In the genomic region with DNA sequence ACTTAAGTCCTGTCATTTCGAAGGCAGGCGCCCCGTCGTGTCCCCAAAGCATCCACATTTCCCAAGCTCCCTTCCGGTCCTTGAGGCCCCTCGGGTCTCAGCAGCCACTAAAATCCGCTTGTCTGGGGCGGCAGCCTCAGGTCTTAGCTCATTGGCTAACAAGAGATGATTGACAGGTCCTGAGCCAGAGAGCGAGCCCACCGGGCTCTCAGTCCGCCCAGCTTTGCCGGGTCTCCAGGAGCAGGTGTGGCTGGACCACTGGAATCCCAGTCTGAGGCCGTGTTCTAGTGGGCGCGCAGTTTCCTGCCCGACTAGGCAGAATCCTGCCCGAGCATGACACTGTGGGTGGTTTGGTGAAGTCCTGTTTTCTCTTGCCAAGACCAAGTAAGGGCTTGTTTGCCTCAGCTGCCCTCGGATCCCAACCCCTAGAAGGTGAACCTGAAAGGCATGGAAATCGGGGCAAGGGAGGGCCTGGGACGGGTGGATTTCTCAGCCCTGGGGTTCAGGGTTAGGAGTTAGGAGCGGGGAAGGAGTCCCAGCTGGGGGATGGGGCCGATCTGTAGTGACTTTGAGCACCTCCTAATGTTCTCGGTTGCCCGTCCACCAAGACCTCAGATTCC, we compare ENCODE assay signal across 19 cellular contexts. TPM values are rescaled to one million over a fixed set of nuclear protein-coding genes. Genes with fewer than 3 reads are reported as not detected.
DNase-seq lines count a peak whose midpoint lies in the region; ATAC-seq and TF ChIP-seq lines count a peak whose summit lies in the region.
"Had no signal": no experiment of that assay in that cellular context is flagged by ENCODE, and none has a peak within 500 bp of the region (broad histone marks: within the 10 kb centered on the region; RNA-seq: fewer than 3 reads in every experiment).

No MANE protein-coding gene starts in this region.

- peaks cover 35% of the 10 kb centered on the region for H3K36me3 Mint-ChIP-seq in endodermal cell (ENCODE audit: low read depth)
- no peaks in the 10 kb centered on the region for H3K36me3 Mint-ChIP-seq in neural crest cell (ENCODE audit: low read depth)
- no peaks in the 10 kb centered on the region for H3K36me3 Mint-ChIP-seq in T-helper 2 cell treated with Interferon-gamma antibody and Interleukin-4, amounts not matched to agents 5 μg/mL and 100 μg/mL, for 36 hours (ENCODE audit: low read depth)

- no peaks in the 10 kb centered on the region for H3K9me3 ChIP-seq in endodermal cell (ENCODE audit: control insufficient read depth, low read length)
- H3K9me3 ChIP-seq: neutrophil, right atrium auricular region had no signal

- H3K4me3 Mint-ChIP-seq in endodermal cell (no peak overlapping the region), neural crest cell (no peak overlapping the region)
- H3K4me3 Mint-ChIP-seq in T-helper 2 cell treated with Interferon-gamma antibody and Interleukin-4, amounts not matched to agents 5 μg/mL and 100 μg/mL, for 36 hours = no peak overlapping the region
- H3K4me3 Mint-ChIP-seq: activated B cell treated with CpG ODN at 0.5 μM for 24 hours; T-helper 1 cell treated with Interleukin-12 subunit alpha and Interleukin-12 subunit beta and Interleukin-4 antibody, amounts not matched to agents 30 μg/mL and 1 μg/mL, for 36 hours had no signal

- no peak for ATAC-seq in HG03378 (IDR thresholded peaks at IDR 0.05; ENCODE audit: unreplicated experiment)

- H3K27me3 ChIP-seq in H7 (ENCODE audit: control insufficient read depth, insufficient read depth, low read length) (no peaks in the 10 kb centered on the region), endodermal cell (ENCODE audit: control insufficient read depth, insufficient read depth, low read length, poor library complexity, severe bottlenecking) (no peaks in the 10 kb centered on the region)
- H3K27me3 ChIP-seq: neutrophil, right atrium auricular region had no signal

- no peaks in the 10 kb centered on the region for H3K4me1 ChIP-seq in endodermal cell (ENCODE audit: control insufficient read depth, insufficient read depth, low read length)
- H3K4me1 ChIP-seq: right atrium auricular region had no signal

- H3K9me3 Mint-ChIP-seq in endodermal cell (no peaks in the 10 kb centered on the region), neural crest cell (no peaks in the 10 kb centered on the region)
- H3K9me3 Mint-ChIP-seq in T-helper 2 cell treated with Interferon-gamma antibody and Interleukin-4, amounts not matched to agents 5 μg/mL and 100 μg/mL, for 36 hours = no peaks in the 10 kb centered on the region
- H3K9me3 Mint-ChIP-seq: activated B cell treated with CpG ODN at 0.5 μM for 24 hours; T-helper 1 cell treated with Interleukin-12 subunit alpha and Interleukin-12 subunit beta and Interleukin-4 antibody, amounts not matched to agents 30 μg/mL and 1 μg/mL, for 36 hours had no signal

- H3K27ac ChIP-seq in endodermal cell (ENCODE audit: low read depth, low read length) = no peak overlapping the region
- H3K27ac ChIP-seq: GM23248, neutrophil, right atrium auricular region had no signal

- DNase-seq in H7 (peak; percentile 95), NCI-H2227 (lab: John Stamatoyannopoulos, UW; ENCODE audit: unreplicated experiment) (peak; percentile 92), endodermal cell (peak; percentile 90), neural crest cell (ENCODE audit: low read depth, low spot score) (no peak), NOMO-1 treated with DMSO at 0.1 percent for 48 hours (lab: John Stamatoyannopoulos, UW; ENCODE audit: unreplicated experiment) (no peak)
- no peak for DNase-seq in T-helper 2 cell treated with Interferon-gamma antibody and Interleukin-4, amounts not matched to agents 5 μg/mL and 100 μg/mL, for 36 hours (ENCODE audit: low spot score)
- DNase-seq in stimulated activated CD4-positive, alpha-beta T cell treated with anti-CD3 and anti-CD28 coated beads, Interleukin-15, amount 100 ng/mL, for 24 hours = no peak
- DNase-seq: activated B cell treated with CpG ODN at 0.5 μM for 24 hours, activated gamma-delta T cell, COR-L47, GF-D8, GM23248, mesenchymal stem cell, NCI-H187, NCI-H526 had no signal

- H3K27me3 Mint-ChIP-seq in endodermal cell (ENCODE audit: insufficient read depth) (no peaks in the 10 kb centered on the region), neural crest cell (ENCODE audit: low read depth) (no peaks in the 10 kb centered on the region)
- no peaks in the 10 kb centered on the region for H3K27me3 Mint-ChIP-seq in T-helper 2 cell treated with Interferon-gamma antibody and Interleukin-4, amounts not matched to agents 5 μg/mL and 100 μg/mL, for 36 hours (ENCODE audit: low read depth)
- H3K27me3 Mint-ChIP-seq: activated B cell treated with CpG ODN at 0.5 μM for 24 hours had no signal

- TF ChIP-seq CTCF in endodermal cell (conservative IDR thresholded peaks at IDR 0.05) (no peak), neural crest cell (conservative IDR thresholded peaks at IDR 0.05) (no peak)

- H3K4me1 Mint-ChIP-seq in endodermal cell (no peaks in the 10 kb centered on the region), neural crest cell (peaks cover 9% of the 10 kb centered on the region)
- H3K4me1 Mint-ChIP-seq in T-helper 2 cell treated with Interferon-gamma antibody and Interleukin-4, amounts not matched to agents 5 μg/mL and 100 μg/mL, for 36 hours (ENCODE audit: low read depth) = no peaks in the 10 kb centered on the region
- H3K4me1 Mint-ChIP-seq: activated B cell treated with CpG ODN at 0.5 μM for 24 hours had no signal

- H3K4me3 ChIP-seq in H7 (ENCODE audit: insufficient read depth, low read depth, low read length) (no peak overlapping the region), endodermal cell (ENCODE audit: low read length) (no peak overlapping the region)
- H3K4me3 ChIP-seq: GM23248, right atrium auricular region had no signal

- WGBS in endodermal cell (ENCODE audit: insufficient coverage in 1 of 2, insufficient read length in 1 of 2), 2 experiments = 93 to 95% methylated on average over 19 to 24 of the region's 24 CpGs

- H3K27ac Mint-ChIP-seq in endodermal cell (no peak overlapping the region), neural crest cell (ENCODE audit: unreplicated experiment) (peak overlapping the region; percentile 19)
- no peak overlapping the region for H3K27ac Mint-ChIP-seq in T-helper 2 cell treated with Interferon-gamma antibody and Interleukin-4, amounts not matched to agents 5 μg/mL and 100 μg/mL, for 36 hours
- H3K27ac Mint-ChIP-seq: activated B cell treated with CpG ODN at 0.5 μM for 24 hours; T-helper 1 cell treated with Interleukin-12 subunit alpha and Interleukin-12 subunit beta and Interleukin-4 antibody, amounts not matched to agents 30 μg/mL and 1 μg/mL, for 36 hours had no signal

- H3K36me3 ChIP-seq in H7 (replicated peaks; ENCODE audit: control insufficient read depth, insufficient read depth, low read length) (no peaks in the 10 kb centered on the region), endodermal cell (ENCODE audit: control insufficient read depth, insufficient read depth, low read length) (peaks cover 47% of the 10 kb centered on the region)
- H3K36me3 ChIP-seq: neutrophil, right atrium auricular region had no signal

- H3K9ac ChIP-seq in endodermal cell (ENCODE audit: extremely low read depth, low read length, poor library complexity, severe bottlenecking) = no peak overlapping the region
- H3K9ac ChIP-seq: GM23248 had no signal

RNA-seq across cellular contexts. Expression of a gene that starts 42.8 kb away (rescaled TPM):
- 57.8 and 80.5 TPM in 2 replicates for total RNA-seq in H7 (2014; rRNA removed; shearing (Covaris generic))
- total RNA-seq in endodermal cell (100 to 1,000 TPM; 103 to 165 TPM), neural crest cell (28.2 and 30.7 TPM in 2 replicates)
- polyA plus RNA-seq in endodermal cell (2013, experiment 1 of 2) = 133 TPM
- 140 TPM for polyA plus RNA-seq in endodermal cell (2013, experiment 2 of 2)

Comparison
In these comparisons a context has a peak if more than half of its experiments do, and no peak if none do; other contexts are left out.
1. DNase-seq: peak in H7 (single experiment), NCI-H2227 (single experiment) and endodermal cell (single experiment); none in neural crest cell (single experiment), NOMO-1 treated with DMSO at 0.1 percent for 48 hours (single experiment), T-helper 2 cell treated with Interferon-gamma antibody and Interleukin-4, amounts not matched to agents 5 μg/mL and 100 μg/mL, for 36 hours (single experiment) and stimulated activated CD4-positive, alpha-beta T cell treated with anti-CD3 and anti-CD28 coated beads, Interleukin-15, amount 100 ng/mL, for 24 hours (single experiment).